Comparison of ENCODE assay signal across 13 cellular contexts in genomic region chr9:128101690-128102089, GRCh38. TPM values are rescaled to one million over a fixed set of nuclear protein-coding genes. Genes with fewer than 3 reads are reported as not detected.
A peak's percentile ranks its signal among the peaks of the same experiment; 100 is the strongest.
DNase-seq lines count a peak whose midpoint lies in the region; TF ChIP-seq lines count a peak whose summit lies in the region.
"Had no signal": no experiment of that assay in that cellular context is flagged by ENCODE, and none has a peak within 500 bp of the region (broad histone marks: within the 10 kb centered on the region; RNA-seq: fewer than 3 reads in every experiment).

No MANE protein-coding gene starts in this region.

- peaks cover 46% of the 10 kb centered on the region for H3K36me3 Mint-ChIP-seq in activated naive CD4-positive, alpha-beta T cell treated with anti-CD3 and anti-CD28 coated beads, Interleukin-2, amount 10 ng/mL, durations not matched to agents 7 days and 5 days
- H3K36me3 Mint-ChIP-seq in CD8-positive, alpha-beta memory T cell = peaks cover 3 to 72% (median 8%) of the 10 kb centered on the region in 3 donors

- H3K4me3 Mint-ChIP-seq in activated naive CD4-positive, alpha-beta T cell treated with anti-CD3 and anti-CD28 coated beads, Interleukin-2, amount 10 ng/mL, durations not matched to agents 7 days and 5 days = no peak overlapping the region
- no peak overlapping the region for H3K4me3 Mint-ChIP-seq in CD8-positive, alpha-beta memory T cell

- no peak for TF ChIP-seq CTCF in uterus (IDR thresholded peaks at IDR 0.05)

- CTCF ChIA-PET in activated naive CD4-positive, alpha-beta T cell treated with anti-CD3 and anti-CD28 coated beads, Interleukin-2, amount 10 ng/mL, durations not matched to agents 7 days and 5 days (lab: Charles Lee) = interaction anchor here (1.4 to 1.8 kb wide), 3 partner anchors 8 to 165 kb away, joined by 3 to 11 read pairs (median 8); no protein-coding TSS in a partner anchor
- CTCF ChIA-PET in CD8-positive, alpha-beta memory T cell (lab: Charles Lee) = no interaction called here

- no peak for TF ChIP-seq POLR2A in uterus (IDR thresholded peaks at IDR 0.05)

- no peak for DNase-seq in activated naive CD4-positive, alpha-beta T cell treated with anti-CD3 and anti-CD28 coated beads, Interleukin-2, amount 10 ng/mL, durations not matched to agents 7 days and 5 days
- DNase-seq in activated naive CD4-positive, alpha-beta T cell (lab: John Stamatoyannopoulos, UW) = no peak
- peak; percentile 51 to 74 for DNase-seq in lung microvascular endothelial cell (ENCODE audit: low read depth in 2 of 2)
- DNase-seq in uterus = no peak
- DNase-seq in mucosa of gallbladder (ENCODE audit: low spot score) = no peak
- no peak for DNase-seq in CD8-positive, alpha-beta memory T cell
- DNase-seq: activated CD4-positive, CD25-positive, alpha-beta regulatory T cell; activated T-cell treated with anti-CD3 and anti-CD28 coated beads for 4 hours; amniotic stem cell; dermis blood vessel endothelial cell; naive thymus-derived CD8-positive, alpha-beta T cell; NCI-H2227 treated with DMSO at 0.1 percent for 48 hours had no signal

- no peaks in the 10 kb centered on the region for H3K27me3 Mint-ChIP-seq in activated naive CD4-positive, alpha-beta T cell treated with anti-CD3 and anti-CD28 coated beads, Interleukin-2, amount 10 ng/mL, durations not matched to agents 7 days and 5 days
- H3K27me3 Mint-ChIP-seq in CD8-positive, alpha-beta memory T cell = no peaks in the 10 kb centered on the region
- H3K27me3 Mint-ChIP-seq: naive thymus-derived CD8-positive, alpha-beta T cell had no signal

- H3K4me3 ChIP-seq in uterus = no peak overlapping the region
- H3K4me3 ChIP-seq in CD8-positive, alpha-beta memory T cell (ENCODE audit: low read length) = no peak overlapping the region
- H3K4me3 ChIP-seq: skin epidermis had no signal

- POLR2A ChIA-PET in CD8-positive, alpha-beta memory T cell (lab: Charles Lee) = no interaction called here

- peaks cover 24 to 48% of the 10 kb centered on the region in 2 donors for H3K4me1 ChIP-seq in uterus
- peaks cover 63% of the 10 kb centered on the region for H3K4me1 ChIP-seq in CD8-positive, alpha-beta memory T cell (ENCODE audit: insufficient read depth, low read length)

- intact Hi-C loops in uterus (cut with DNase I; ENCODE audit: low total_unique reads) = no loop called here

- no peaks in the 10 kb centered on the region for H3K27me3 ChIP-seq in uterus
- no peaks in the 10 kb centered on the region for H3K27me3 ChIP-seq in CD8-positive, alpha-beta memory T cell (ENCODE audit: insufficient read depth, low read length, poor library complexity, severe bottlenecking)

- H3K9me3 Mint-ChIP-seq in activated naive CD4-positive, alpha-beta T cell treated with anti-CD3 and anti-CD28 coated beads, Interleukin-2, amount 10 ng/mL, durations not matched to agents 7 days and 5 days = no peaks in the 10 kb centered on the region
- no peaks in the 10 kb centered on the region for H3K9me3 Mint-ChIP-seq in CD8-positive, alpha-beta memory T cell
- H3K9me3 Mint-ChIP-seq: naive thymus-derived CD8-positive, alpha-beta T cell had no signal

- peak overlapping the region; percentile 91 to 95 for H3K27ac ChIP-seq in uterus
- H3K27ac ChIP-seq in CD8-positive, alpha-beta memory T cell (ENCODE audit: low read depth, low read length) = no peak overlapping the region

- H3K9me3 ChIP-seq in uterus = no peaks in the 10 kb centered on the region
- no peaks in the 10 kb centered on the region for H3K9me3 ChIP-seq in CD8-positive, alpha-beta memory T cell (ENCODE audit: low read length)

- H3K36me3 ChIP-seq in uterus = no peaks in the 10 kb centered on the region
- H3K36me3 ChIP-seq in CD8-positive, alpha-beta memory T cell (ENCODE audit: insufficient read depth, low read length) = peaks cover 44% of the 10 kb centered on the region

- peaks cover 73% of the 10 kb centered on the region for H3K4me1 Mint-ChIP-seq in activated naive CD4-positive, alpha-beta T cell treated with anti-CD3 and anti-CD28 coated beads, Interleukin-2, amount 10 ng/mL, durations not matched to agents 7 days and 5 days
- peaks cover 36 to 67% (median 41%) of the 10 kb centered on the region in 3 donors for H3K4me1 Mint-ChIP-seq in CD8-positive, alpha-beta memory T cell

- peak overlapping the region; percentile 79 for H3K27ac Mint-ChIP-seq in activated naive CD4-positive, alpha-beta T cell treated with anti-CD3 and anti-CD28 coated beads, Interleukin-2, amount 10 ng/mL, durations not matched to agents 7 days and 5 days
- peak overlapping the region in 1 of 8 donors; percentile 38 for H3K27ac Mint-ChIP-seq in CD8-positive, alpha-beta memory T cell

RNA-seq across cellular contexts. Expression of gene PTGES2, which starts 25.8 kb away (rescaled TPM):
- total RNA-seq in lung microvascular endothelial cell = 62.5 and 67.8 TPM in 2 replicates
- 100 to 1,000 TPM in 1 of 4 donors, 10 to 100 TPM in 3; 21.5 to 173 (median 64.2) TPM for total RNA-seq in uterus
- 61.5 TPM for total RNA-seq in mucosa of gallbladder
- 10 to 100 TPM; 67.0 to 68.3 TPM for total RNA-seq in CD8-positive, alpha-beta memory T cell
- 51.7 TPM for polyA plus RNA-seq in CD8-positive, alpha-beta memory T cell

RNA-seq across cellular contexts. Expression of gene SLC25A25, which starts 33.7 kb away (rescaled TPM):
- 27.5 and 78.2 TPM in 2 replicates for total RNA-seq in lung microvascular endothelial cell
- 10 to 100 TPM; 14.3 to 49.7 (median 49.0) TPM for total RNA-seq in uterus
- 77.7 TPM for total RNA-seq in mucosa of gallbladder
- total RNA-seq in CD8-positive, alpha-beta memory T cell = 10 to 100 TPM; 17.7 to 17.8 TPM
- 19.8 TPM for polyA plus RNA-seq in CD8-positive, alpha-beta memory T cell

RNA-seq across cellular contexts. Expression of gene NAIF1, which starts 34.6 kb away (rescaled TPM):
- 6.5 and 12.5 TPM in 2 replicates for total RNA-seq in lung microvascular endothelial cell
- total RNA-seq in uterus = 10 to 100 TPM in 2 of 4 donors, 1 to 10 TPM in 2; 3.8 to 27.4 (median 10.6) TPM
- 12.0 TPM for total RNA-seq in mucosa of gallbladder
- total RNA-seq in CD8-positive, alpha-beta memory T cell = 10 to 100 TPM; 13.1 to 14.0 TPM
- polyA plus RNA-seq in CD8-positive, alpha-beta memory T cell = 13.5 TPM

RNA-seq across cellular contexts. Expression of gene LCN2, which starts 47.6 kb away (rescaled TPM):
- not detected in 2 replicates for total RNA-seq in lung microvascular endothelial cell
- 1 to 10 TPM in 1 of 4 donors, under 1 TPM in 1, not detected in 2; 0.98 to 2.6 TPM for total RNA-seq in uterus
- 85.5 TPM for total RNA-seq in mucosa of gallbladder
- total RNA-seq in CD8-positive, alpha-beta memory T cell = not detected
- not detected for polyA plus RNA-seq in CD8-positive, alpha-beta memory T cell
- total RNA-seq: dermis blood vessel endothelial cell; naive thymus-derived CD8-positive, alpha-beta T cell had no signal
- polyA plus RNA-seq: naive thymus-derived CD8-positive, alpha-beta T cell had no signal

RNA-seq across cellular contexts. Expression of gene BBLN, which starts 58.4 kb away (rescaled TPM):
- 31.8 and 48.2 TPM in 2 replicates for total RNA-seq in lung microvascular endothelial cell
- total RNA-seq in uterus = 100 to 1,000 TPM in 2 of 4 donors, 10 to 100 TPM in 2; 31.3 to 198 (median 96.0) TPM
- 75.4 TPM for total RNA-seq in mucosa of gallbladder
- total RNA-seq in CD8-positive, alpha-beta memory T cell = 10 to 100 TPM; 75.5 to 78.4 TPM
- 137 TPM for polyA plus RNA-seq in CD8-positive, alpha-beta memory T cell

Comparison
In these comparisons a context has a peak if more than half of its experiments do, and no peak if none do; other contexts are left out.
1. DNase-seq: peak in lung microvascular endothelial cell (2 of 2); none in activated naive CD4-positive, alpha-beta T cell treated with anti-CD3 and anti-CD28 coated beads, Interleukin-2, amount 10 ng/mL, durations not matched to agents 7 days and 5 days (single experiment), activated naive CD4-positive, alpha-beta T cell (0 of 4), uterus (0 of 2), mucosa of gallbladder (single experiment) and CD8-positive, alpha-beta memory T cell (0 of 5).